Comparison of ENCODE assay signal across 17 cellular contexts in the genomic region with DNA sequence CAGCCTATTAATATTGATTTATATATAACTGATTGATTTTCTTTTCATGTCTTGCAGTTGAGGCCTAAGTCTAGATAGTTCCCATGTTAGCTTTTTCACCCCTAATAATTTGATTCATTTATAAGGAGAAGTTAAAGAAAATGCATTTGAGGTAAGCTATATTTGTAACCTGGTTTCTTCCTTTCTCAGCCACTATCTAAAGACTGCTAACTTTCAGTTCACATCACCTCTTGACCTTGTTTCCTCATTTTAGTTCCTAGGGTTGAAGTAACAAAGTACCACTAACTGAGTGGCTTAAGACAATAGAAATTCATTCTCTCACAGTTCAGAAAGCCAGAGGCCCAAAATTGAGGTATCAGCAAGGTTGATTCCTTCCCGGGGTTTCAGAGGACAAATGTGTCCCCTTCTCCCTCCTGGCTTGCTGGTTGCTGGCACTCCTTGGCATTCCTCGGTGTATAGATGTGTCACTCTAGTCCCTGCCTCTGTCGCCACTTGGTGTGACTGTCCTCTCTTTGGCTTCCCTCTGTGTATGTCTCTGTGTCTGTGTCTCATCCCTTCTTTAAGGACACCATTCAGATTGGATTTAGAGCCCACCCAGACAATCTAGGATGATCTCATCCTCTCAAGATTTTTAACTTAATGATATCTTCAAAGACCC. TPM values are rescaled to one million over a fixed set of nuclear protein-coding genes. Genes with fewer than 3 reads are reported as not detected.
DNase-seq lines count a peak whose midpoint lies in the region; ATAC-seq and TF ChIP-seq lines count a peak whose summit lies in the region.
"Had no signal": no experiment of that assay in that cellular context is flagged by ENCODE, and none has a peak within 500 bp of the region (broad histone marks: within the 10 kb centered on the region; RNA-seq: fewer than 3 reads in every experiment).

No MANE protein-coding gene starts in this region.

- H3K36me3 ChIP-seq in OCI-LY3 (replicated peaks; ENCODE audit: low read depth, low read length) = peaks cover 21% of the 10 kb centered on the region
- H3K36me3 ChIP-seq in upper lobe of right lung = peaks cover 27% of the 10 kb centered on the region

- H2AFZ ChIP-seq in OCI-LY3 (ENCODE audit: low read depth, low read length) = no peak overlapping the region

- no peaks in the 10 kb centered on the region for H3K9me3 ChIP-seq in OCI-LY3 (ENCODE audit: insufficient read depth, low read length)
- H3K9me3 ChIP-seq in upper lobe of right lung = no peaks in the 10 kb centered on the region
- H3K9me3 ChIP-seq: esophagus squamous epithelium, suprapubic skin had no signal

- H3K27ac Mint-ChIP-seq in natural killer cell treated with Interleukin-12 subunit alpha and Interleukin-12 subunit beta and Interleukin-15 and Interleukin-18, amount 100 ng/mL, for 72 hours = no peak overlapping the region
- H3K27ac Mint-ChIP-seq: activated CD4-positive, alpha-beta T cell treated with anti-CD3 and anti-CD28 coated beads, Interleukin-2, amount 10 ng/mL, durations not matched to agents 24 days and 14 days had no signal

- H3K4me1 Mint-ChIP-seq in natural killer cell treated with Interleukin-12 subunit alpha and Interleukin-12 subunit beta and Interleukin-15 and Interleukin-18, amount 100 ng/mL, for 72 hours (ENCODE audit: low read depth in 2 of 2) = peaks cover 5 to 11% of the 10 kb centered on the region in 2 donors

- ATAC-seq in GM19025 (IDR thresholded peaks at IDR 0.05; ENCODE audit: low read depth, unreplicated experiment) = peak; percentile 70
- ATAC-seq in HG02870 (IDR thresholded peaks at IDR 0.05; ENCODE audit: unreplicated experiment) = peak; percentile 66
- ATAC-seq in upper lobe of right lung = no peak
- no peak for ATAC-seq in natural killer cell treated with Interleukin-12 subunit alpha and Interleukin-12 subunit beta and Interleukin-15 and Interleukin-18, amount 100 ng/mL, for 72 hours
- ATAC-seq: Right ventricle myocardium inferior had no signal

- H3K9ac ChIP-seq in OCI-LY3 (ENCODE audit: low read length) = peak overlapping the region; percentile 7; the same call in 1 of the 2 replicates

- peak overlapping the region; percentile 67 for H3K4me2 ChIP-seq in OCI-LY3 (ENCODE audit: low read length)

- intact Hi-C loops in upper lobe of right lung (cut with DNase I) = no loop called here

- H4K20me1 ChIP-seq in OCI-LY3 (ENCODE audit: insufficient read depth, low read length) = no peaks in the 10 kb centered on the region

- in situ Hi-C loops in G401 (cut with HindIII; ENCODE audit: low sequenced_read_pairs) = no loop called here

- 0 out of 2 replicates have a peak, but pooled peaks cover 2% of the 10 kb centered on the region for H3K27me3 ChIP-seq in OCI-LY3 (ENCODE audit: low read depth, low read length)
- no peaks in the 10 kb centered on the region for H3K27me3 ChIP-seq in upper lobe of right lung
- H3K27me3 ChIP-seq: esophagus squamous epithelium, suprapubic skin had no signal

- TF ChIP-seq CTCF in OCI-LY3 (IDR thresholded peaks at IDR 0.05; ENCODE audit: low read depth, low read length) = no peak
- no peak for TF ChIP-seq CTCF in upper lobe of right lung (IDR thresholded peaks at IDR 0.05)

- H3K4me1 ChIP-seq in OCI-LY3 (ENCODE audit: low read length) (peaks cover 66% of the 10 kb centered on the region), upper lobe of right lung (no peaks in the 10 kb centered on the region)
- H3K4me1 ChIP-seq: suprapubic skin had no signal

- no peaks in the 10 kb centered on the region for H3K79me2 ChIP-seq in OCI-LY3 (ENCODE audit: low read length)

- H3K4me3 ChIP-seq in OCI-LY3 (ENCODE audit: low read length) = peak overlapping the region; percentile 22
- H3K4me3 ChIP-seq in upper lobe of right lung = no peak overlapping the region
- H3K4me3 ChIP-seq: esophagus squamous epithelium, suprapubic skin had no signal

- DNase-seq in CD1c-positive myeloid dendritic cell (ENCODE audit: extremely low spot score) (peak; percentile 10), upper lobe of right lung (no peak), G401 (ENCODE audit: low spot score) (no peak), NCI-H345 (lab: John Stamatoyannopoulos, UW) (no peak)
- DNase-seq in natural killer cell treated with Interleukin-12 subunit alpha and Interleukin-12 subunit beta and Interleukin-15 and Interleukin-18, amount 100 ng/mL, for 72 hours (ENCODE audit: low spot score) = no peak
- DNase-seq: activated CD4-positive, alpha-beta T cell treated with anti-CD3 and anti-CD28 coated beads, Interleukin-2, amount 10 ng/mL, durations not matched to agents 24 days and 14 days; activated gamma-delta T cell; DND-41; esophagus squamous epithelium; midbrain; NCI-H2171 had no signal

- H3K27ac ChIP-seq in OCI-LY3 (ENCODE audit: low read length) (peak overlapping the region; percentile 14), upper lobe of right lung (no peak overlapping the region)
- H3K27ac ChIP-seq: esophagus squamous epithelium, suprapubic skin had no signal

- no peak overlapping the region for H3K4me3 Mint-ChIP-seq in natural killer cell treated with Interleukin-12 subunit alpha and Interleukin-12 subunit beta and Interleukin-15 and Interleukin-18, amount 100 ng/mL, for 72 hours
- H3K4me3 Mint-ChIP-seq: activated CD4-positive, alpha-beta T cell treated with anti-CD3 and anti-CD28 coated beads, Interleukin-2, amount 10 ng/mL, durations not matched to agents 24 days and 14 days had no signal

- no peaks in the 10 kb centered on the region for H3K27me3 Mint-ChIP-seq in natural killer cell treated with Interleukin-12 subunit alpha and Interleukin-12 subunit beta and Interleukin-15 and Interleukin-18, amount 100 ng/mL, for 72 hours
- H3K27me3 Mint-ChIP-seq: activated CD4-positive, alpha-beta T cell treated with anti-CD3 and anti-CD28 coated beads, Interleukin-2, amount 10 ng/mL, durations not matched to agents 24 days and 14 days had no signal

- H3K9me3 Mint-ChIP-seq in natural killer cell treated with Interleukin-12 subunit alpha and Interleukin-12 subunit beta and Interleukin-15 and Interleukin-18, amount 100 ng/mL, for 72 hours = no peaks in the 10 kb centered on the region

- H3K36me3 Mint-ChIP-seq in natural killer cell treated with Interleukin-12 subunit alpha and Interleukin-12 subunit beta and Interleukin-15 and Interleukin-18, amount 100 ng/mL, for 72 hours = peaks cover under 1% of the 10 kb centered on the region

RNA-seq across cellular contexts. Expression of a gene that starts 55.9 kb away (rescaled TPM):
- total RNA-seq in upper lobe of right lung = 0.23 TPM
- total RNA-seq in G401 (2014; rRNA removed; shearing (Covaris generic)) = 0.20 TPM in 1 of 2 replicates, not detected in the other
- total RNA-seq in natural killer cell treated with Interleukin-12 subunit alpha and Interleukin-12 subunit beta and Interleukin-15 and Interleukin-18, amount 100 ng/mL, for 72 hours = under 1 TPM; 0.12 to 0.81 TPM
- total RNA-seq: cardiac septum, esophagus squamous epithelium, Right ventricle myocardium inferior, suprapubic skin had no signal

Comparison
In these comparisons a context has a peak if more than half of its experiments do, and no peak if none do; other contexts are left out.
1. ATAC-seq: peak in GM19025 (single experiment) and HG02870 (single experiment); none in upper lobe of right lung (single experiment) and natural killer cell treated with Interleukin-12 subunit alpha and Interleukin-12 subunit beta and Interleukin-15 and Interleukin-18, amount 100 ng/mL, for 72 hours (0 of 2).